In genomic region chr12:22413592-22413991, GRCh38 we compare ENCODE assay signal across 24 cellular contexts.
"Had no signal": no experiment of that assay in that cellular context is flagged by ENCODE, and none has a peak within 500 bp of the region (broad histone marks: within the 10 kb centered on the region; RNA-seq: fewer than 3 reads in every experiment).

No MANE protein-coding gene starts in this region.

- DNase-seq: effector CD4-positive, alpha-beta T cell; endodermal cell; erythroblast; foreskin melanocyte; left lung; mesenchymal stem cell; midbrain; nucleus accumbens; ovary; right lobe of liver; stimulated activated CD4-positive, alpha-beta T cell treated with anti-CD3 and anti-CD28 coated beads, Interleukin-4, amount 100 ng/mL, for 1 hour; stimulated activated CD8-positive, alpha-beta memory T cell treated with anti-CD3 and anti-CD28 coated beads, Interleukin-4, amount 100 ng/mL, for 48 hours; stimulated activated naive CD8-positive, alpha-beta T cell treated with anti-CD3 and anti-CD28 coated beads, Interleukin-15, Interleukin-2, amounts not matched to agents 100 U/mL and 50 U/mL, for 24 hours; tibial artery; upper lobe of left lung had no signal

- H3K36me3 ChIP-seq: left lung, neural progenitor cell, ovary, right lobe of liver, suprapubic skin, tibial artery, upper lobe of left lung, vagina had no signal

- H3K27ac ChIP-seq: coronary artery, left lung, neural progenitor cell, ovary, right lobe of liver, tibial artery, upper lobe of left lung, vagina had no signal

- H3K4me1 ChIP-seq: neural progenitor cell, right lobe of liver had no signal

- H3K27me3 ChIP-seq: left lung, neural progenitor cell, ovary, right lobe of liver, suprapubic skin, tibial artery, upper lobe of left lung, vagina had no signal

- H3K9me3 ChIP-seq: left lung, ovary, right lobe of liver, suprapubic skin, tibial artery, upper lobe of left lung, vagina had no signal

- FAIRE-seq: endothelial cell of umbilical vein, keratinocyte had no signal

- ATAC-seq: left lung; natural killer cell treated with Interleukin-12 subunit alpha and Interleukin-12 subunit beta and Interleukin-15 and Interleukin-18, amount 100 ng/mL, for 72 hours; right lobe of liver; stimulated activated effector memory CD8-positive, alpha-beta T cell treated with anti-CD3 and anti-CD28 coated beads, Interleukin-12 subunit alpha, Interleukin-12 subunit beta, amount 100 ng/mL, for 72 hours; stimulated activated naive CD8-positive, alpha-beta T cell treated with anti-CD3 and anti-CD28 coated beads, Interleukin-15, Interleukin-2, amounts not matched to agents 100 U/mL and 50 U/mL, for 24 hours had no signal

- H3K4me3 ChIP-seq: coronary artery, left lung, lung, neural progenitor cell, ovary, right lobe of liver, suprapubic skin, tibial artery, upper lobe of left lung, vagina had no signal
